In genomic region chr4:20356565-20356964, GRCh38 we compare ENCODE assay signal across 11 cellular contexts.
A peak's percentile ranks its signal among the peaks of the same experiment; 100 is the strongest.
DNase-seq lines count a peak whose midpoint lies in the region; ATAC-seq and TF ChIP-seq lines count a peak whose summit lies in the region.
"Had no signal": no experiment of that assay in that cellular context is flagged by ENCODE, and none has a peak within 500 bp of the region (broad histone marks: within the 10 kb centered on the region; RNA-seq: fewer than 3 reads in every experiment).

No MANE protein-coding gene starts in this region.

- TF ChIP-seq CTCF in epithelial cell of proximal tubule (conservative IDR thresholded peaks at IDR 0.05; ENCODE audit: low read depth, low read length) (no peak), CD14-positive monocyte (IDR thresholded peaks at IDR 0.05) (no peak)

- no peaks in the 10 kb centered on the region for H3K36me3 Mint-ChIP-seq in CD14-positive monocyte

- peaks cover 0 to 4% (median 3%) of the 10 kb centered on the region in 7 donors for H3K9me3 Mint-ChIP-seq in CD14-positive monocyte
- H3K9me3 Mint-ChIP-seq: activated T-helper 2 cell treated with anti-CD3 and anti-CD28 coated beads, Interferon-gamma antibody, Interleukin-2, Interleukin-4, amounts not matched to agents 10 μg/mL and 5 μg/mL and 100 μg/mL, durations not matched to agents 14 hours and 24 hours and 36 hours had no signal

- H3K4me3 ChIP-seq in epithelial cell of proximal tubule (ENCODE audit: low read depth, low read length) = peak overlapping the region; percentile 5
- H3K4me3 ChIP-seq: hepatocyte had no signal

- no peak for ATAC-seq in GM21381 (IDR thresholded peaks at IDR 0.05; ENCODE audit: unreplicated experiment)

- intact Hi-C loops in CD14-positive monocyte (cut with micrococcal nuclease) = no loop called here

- no peak overlapping the region for H3K4me3 Mint-ChIP-seq in CD14-positive monocyte

- H3K27ac Mint-ChIP-seq in CD14-positive monocyte = no peak overlapping the region
- H3K27ac Mint-ChIP-seq: activated T-helper 2 cell treated with anti-CD3 and anti-CD28 coated beads, Interferon-gamma antibody, Interleukin-2, Interleukin-4, amounts not matched to agents 10 μg/mL and 5 μg/mL and 100 μg/mL, durations not matched to agents 14 hours and 24 hours and 36 hours had no signal

- DNase-seq in NCI-H1092 (lab: John Stamatoyannopoulos, UW) = peak; percentile 88
- peak; percentile 87 for DNase-seq in NCI-H526 treated with DMSO at 0.1 percent for 48 hours (lab: John Stamatoyannopoulos, UW)
- DNase-seq in epithelial cell of proximal tubule (ENCODE audit: low read depth) = no peak
- peak; percentile 32 for DNase-seq in pulmonary artery endothelial cell (ENCODE audit: low read depth, low spot score)
- DNase-seq in CD14-positive monocyte (ENCODE audit: low spot score) = no peak
- no peak for DNase-seq in NCI-H226
- DNase-seq in stimulated activated CD4-positive, alpha-beta T cell treated with anti-CD3 and anti-CD28 coated beads, Interleukin-4, amount 100 ng/mL, for 1 hour = no peak
- DNase-seq: activated CD4-positive, alpha-beta T cell treated with anti-CD3 and anti-CD28 coated beads for 1 hour had no signal

- no peaks in the 10 kb centered on the region for H3K4me1 Mint-ChIP-seq in CD14-positive monocyte

- H3K27me3 Mint-ChIP-seq in CD14-positive monocyte (ENCODE audit: low read depth in 3 of 3) = peaks cover 0 to 4% (median 0%) of the 10 kb centered on the region in 3 donors

Comparison
In these comparisons a context has a peak if more than half of its experiments do, and no peak if none do; other contexts are left out.
1. DNase-seq: peak in NCI-H1092 (single experiment), NCI-H526 treated with DMSO at 0.1 percent for 48 hours (single experiment) and pulmonary artery endothelial cell (single experiment); none in epithelial cell of proximal tubule (single experiment), CD14-positive monocyte (single experiment), NCI-H226 (single experiment) and stimulated activated CD4-positive, alpha-beta T cell treated with anti-CD3 and anti-CD28 coated beads, Interleukin-4, amount 100 ng/mL, for 1 hour (single experiment).